8 cellular contexts compared by ENCODE assay signal in genomic region chr1:157137773-157138219, GRCh38. TPM values are rescaled to one million over a fixed set of nuclear protein-coding genes. Genes with fewer than 3 reads are reported as not detected.
DNase-seq lines count a peak whose midpoint lies in the region; ATAC-seq and TF ChIP-seq lines count a peak whose summit lies in the region.

No MANE protein-coding gene starts in this region.

- TF ChIP-seq CTCF in HFFc6 (IDR thresholded peaks at IDR 0.05), result no peak

- H3K4me3 Mint-ChIP-seq in CD4-positive, alpha-beta memory T cell, result peak overlapping the region; percentile 94 to 98 (median 96)
- H3K4me3 Mint-ChIP-seq in HFFc6, result peak overlapping the region; percentile 99
- peak overlapping the region; percentile 93 for H3K4me3 Mint-ChIP-seq in activated T-helper 17 cell treated with anti-CD3 and anti-CD28 coated beads, Interleukin-2, amount 50 U/mL, for 72 hours
- H3K4me3 Mint-ChIP-seq in stimulated activated naive CD8-positive, alpha-beta T cell treated with anti-CD3 and anti-CD28 coated beads, Interleukin-15, amount 100 ng/mL, for 72 hours, result peak overlapping the region; percentile 94 to 97

- H3K36me3 Mint-ChIP-seq in CD4-positive, alpha-beta memory T cell, result peaks cover 22 to 43% of the 10 kb centered on the region in 2 donors
- H3K36me3 Mint-ChIP-seq in HFFc6 (ENCODE audit: low read depth), result peaks cover 26% of the 10 kb centered on the region
- H3K36me3 Mint-ChIP-seq in activated T-helper 17 cell treated with anti-CD3 and anti-CD28 coated beads, Interleukin-2, amount 50 U/mL, for 72 hours (ENCODE audit: low read depth), result peaks cover 52% of the 10 kb centered on the region

- peak overlapping the region; percentile 77 for H3K9ac ChIP-seq in iPS-15b (ENCODE audit: low read depth, low read length)

- H3K9me3 Mint-ChIP-seq in CD4-positive, alpha-beta memory T cell, result no peaks in the 10 kb centered on the region
- H3K9me3 Mint-ChIP-seq in HFFc6, result no peaks in the 10 kb centered on the region; the same call in 1 of the 2 replicates
- no peaks in the 10 kb centered on the region for H3K9me3 Mint-ChIP-seq in activated T-helper 17 cell treated with anti-CD3 and anti-CD28 coated beads, Interleukin-2, amount 50 U/mL, for 72 hours
- H3K9me3 Mint-ChIP-seq in stimulated activated naive CD8-positive, alpha-beta T cell treated with anti-CD3 and anti-CD28 coated beads, Interleukin-15, amount 100 ng/mL, for 72 hours, result no peaks in the 10 kb centered on the region

- H3K27me3 Mint-ChIP-seq in CD4-positive, alpha-beta memory T cell, result no peaks in the 10 kb centered on the region
- peaks cover 10% of the 10 kb centered on the region for H3K27me3 Mint-ChIP-seq in HFFc6 (ENCODE audit: insufficient read depth)
- H3K27me3 Mint-ChIP-seq in activated T-helper 17 cell treated with anti-CD3 and anti-CD28 coated beads, Interleukin-2, amount 50 U/mL, for 72 hours, result no peaks in the 10 kb centered on the region
- H3K27me3 Mint-ChIP-seq in stimulated activated naive CD8-positive, alpha-beta T cell treated with anti-CD3 and anti-CD28 coated beads, Interleukin-15, amount 100 ng/mL, for 72 hours, result no peaks in the 10 kb centered on the region

- no peak for ATAC-seq in activated T-helper 17 cell treated with anti-CD3 and anti-CD28 coated beads, Interleukin-2, amount 50 U/mL, for 72 hours (replicated peaks)
- peak; percentile 5 for ATAC-seq in stimulated activated naive CD8-positive, alpha-beta T cell treated with anti-CD3 and anti-CD28 coated beads, Interleukin-15, amount 100 ng/mL, for 72 hours

- no peaks in the 10 kb centered on the region for H3K9me3 ChIP-seq in CD4-positive, alpha-beta memory T cell (ENCODE audit: control insufficient read depth in 1 of 2, low read length in 2 of 2)
- H3K9me3 ChIP-seq in iPS-15b (ENCODE audit: control insufficient read depth, insufficient read depth, low read length), result no peaks in the 10 kb centered on the region

- POLR2A ChIA-PET in CD4-positive, alpha-beta memory T cell (lab: Charles Lee; ENCODE audit: partially characterized antibody), result interaction anchor here (1.1 to 1.2 kb wide), 2 partner anchors 20 to 48 kb away, joined by 3 to 4 read pairs; no protein-coding TSS in a partner anchor

- peak overlapping the region; percentile 67 to 85 for H3K4me3 ChIP-seq in CD4-positive, alpha-beta memory T cell (ENCODE audit: low read length in 2 of 2)
- H3K4me3 ChIP-seq in iPS-15b (ENCODE audit: low read depth, low read length), result peak overlapping the region; percentile 80

- peak overlapping the region; percentile 89 to 98 (median 96) for H3K27ac Mint-ChIP-seq in CD4-positive, alpha-beta memory T cell
- H3K27ac Mint-ChIP-seq in HFFc6, result peak overlapping the region; percentile 87
- peak overlapping the region; percentile 86 for H3K27ac Mint-ChIP-seq in activated T-helper 17 cell treated with anti-CD3 and anti-CD28 coated beads, Interleukin-2, amount 50 U/mL, for 72 hours
- H3K27ac Mint-ChIP-seq in stimulated activated naive CD8-positive, alpha-beta T cell treated with anti-CD3 and anti-CD28 coated beads, Interleukin-15, amount 100 ng/mL, for 72 hours, result peak overlapping the region; percentile 87 to 97

- peaks cover 54% of the 10 kb centered on the region for H3K4me1 ChIP-seq in CD4-positive, alpha-beta memory T cell (ENCODE audit: insufficient read depth, low read length)
- H3K4me1 ChIP-seq in iPS-15b (ENCODE audit: control insufficient read depth, insufficient read depth, low read length), result peaks cover 19% of the 10 kb centered on the region

- DNase-seq in CD4-positive, alpha-beta memory T cell, result peak in 1 of 5 donors; percentile 48
- DNase-seq in HFFc6 (no peak), AG08395 (ENCODE audit: low spot score) (no peak), NCI-H510A (lab: John Stamatoyannopoulos, UW) (no peak), OCI-M2 (lab: John Stamatoyannopoulos, UW; ENCODE audit: unreplicated experiment) (no peak)
- DNase-seq in stimulated activated naive CD8-positive, alpha-beta T cell treated with anti-CD3 and anti-CD28 coated beads, Interleukin-15, amount 100 ng/mL, for 72 hours, result no peak

- H3K27me3 ChIP-seq in CD4-positive, alpha-beta memory T cell (ENCODE audit: insufficient read depth, low read length), result no peaks in the 10 kb centered on the region
- no peaks in the 10 kb centered on the region for H3K27me3 ChIP-seq in iPS-15b (ENCODE audit: control insufficient read depth, insufficient read depth, low read length)

- CTCF ChIA-PET in CD4-positive, alpha-beta memory T cell (lab: Charles Lee; ENCODE audit: partially characterized antibody), result interaction anchor here (1.8 to 3.7 kb wide), 3 partner anchors 18 to 50 kb away, joined by 6 to 14 read pairs (median 11); no protein-coding TSS in a partner anchor

- peak overlapping the region; percentile 92 for H3K27ac ChIP-seq in CD4-positive, alpha-beta memory T cell (ENCODE audit: low read depth, low read length)

- H3K4me1 Mint-ChIP-seq in CD4-positive, alpha-beta memory T cell, result peaks cover 50 to 65% (median 58%) of the 10 kb centered on the region in 4 donors
- H3K4me1 Mint-ChIP-seq in HFFc6 (ENCODE audit: low read depth), result peaks cover 42% of the 10 kb centered on the region
- peaks cover 66% of the 10 kb centered on the region for H3K4me1 Mint-ChIP-seq in activated T-helper 17 cell treated with anti-CD3 and anti-CD28 coated beads, Interleukin-2, amount 50 U/mL, for 72 hours
- H3K4me1 Mint-ChIP-seq in stimulated activated naive CD8-positive, alpha-beta T cell treated with anti-CD3 and anti-CD28 coated beads, Interleukin-15, amount 100 ng/mL, for 72 hours, result peaks cover 73% of the 10 kb centered on the region

- H3K36me3 ChIP-seq in CD4-positive, alpha-beta memory T cell (ENCODE audit: insufficient read depth, low read length), result peaks cover 18% of the 10 kb centered on the region
- H3K36me3 ChIP-seq in iPS-15b (ENCODE audit: control insufficient read depth, insufficient read depth, low read length), result peaks cover 13% of the 10 kb centered on the region

- intact Hi-C loops in CD4-positive, alpha-beta memory T cell (cut with micrococcal nuclease), result loop anchor here (5.0 kb wide), 1 partner anchor 245 kb away; the partner anchor contains the start of gene PEAR1

RNA-seq across cellular contexts. Expression of gene ETV3, which starts 0.4 kb away (rescaled TPM):
- total RNA-seq in CD4-positive, alpha-beta memory T cell, result 10 to 100 TPM; 30.5 to 31.8 TPM
- polyA plus RNA-seq in CD4-positive, alpha-beta memory T cell, result 10 to 100 TPM in 1 of 2 donors, 1 to 10 TPM in 1; 7.3 to 11.2 TPM
- total RNA-seq in HFFc6 (2021; fragmentation: NEBNext Ultra II Directional; extraction: Animal tissue kit (Norgen Biotek cat#: 25700)), result 10 to 100 TPM; 20.0 to 22.9 (median 21.0) TPM
- total RNA-seq in activated T-helper 17 cell treated with anti-CD3 and anti-CD28 coated beads, Interleukin-2, amount 50 U/mL, for 72 hours, result 10 to 100 TPM; 18.4 to 39.4 TPM

RNA-seq across cellular contexts. Expression of gene ETV3L, which starts 38.2 kb away (rescaled TPM):
- not detected for total RNA-seq in CD4-positive, alpha-beta memory T cell
- polyA plus RNA-seq in CD4-positive, alpha-beta memory T cell, result not detected
- not detected for total RNA-seq in HFFc6 (2021; fragmentation: NEBNext Ultra II Directional; extraction: Animal tissue kit (Norgen Biotek cat#: 25700))
- under 1 TPM in 1 of 2 donors, not detected in 1; 0.26 TPM for total RNA-seq in activated T-helper 17 cell treated with anti-CD3 and anti-CD28 coated beads, Interleukin-2, amount 50 U/mL, for 72 hours
